ENCODE assay signal across 8 cellular contexts in the genomic region with DNA sequence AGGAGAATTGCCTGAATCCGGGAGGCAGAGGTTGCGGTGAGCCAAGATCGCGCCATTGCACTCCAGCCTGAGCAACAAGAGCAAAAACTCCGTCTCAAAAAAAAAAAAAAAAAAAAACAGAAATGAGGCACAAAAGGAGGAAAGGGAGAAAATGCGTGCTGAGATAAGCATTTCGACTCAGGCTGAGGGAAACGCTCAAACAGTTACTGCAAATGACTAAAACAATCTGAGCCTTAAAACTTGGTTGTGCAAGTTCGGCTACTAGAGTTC. TPM values are rescaled to one million over a fixed set of nuclear protein-coding genes. Genes with fewer than 3 reads are reported as not detected.
DNase-seq lines count a peak whose midpoint lies in the region; ATAC-seq and TF ChIP-seq lines count a peak whose summit lies in the region.
"Not testable (repeated sequence)": the region's sequence is repeated elsewhere in the genome, so short reads cannot be mapped to it uniquely, and the experiment has no call there.

No MANE protein-coding gene starts in this region.

- H3K27ac ChIP-seq in SJSA1 (peak overlapping the region; percentile 89), layer of hippocampus (ENCODE audit: low read depth, low read length) (peak overlapping the region; percentile 97), ovary (peak overlapping the region; percentile 98 to 99)

- peak overlapping the region; percentile 93 for H3K27ac Mint-ChIP-seq in activated naive CD8-positive, alpha-beta T cell treated with anti-CD3 and anti-CD28 coated beads for 36 hours
- peak overlapping the region; percentile 93 for H3K27ac Mint-ChIP-seq in type B pancreatic cell

- ATAC-seq in HG03378 (IDR thresholded peaks at IDR 0.05; ENCODE audit: unreplicated experiment) = peak; percentile 17

- 0 to 1% (median 0%) methylated on average over 9 of the region's 9 CpGs for WGBS in ovary, 3 donors

- H3K36me3 ChIP-seq in GM06990 (ENCODE audit: control insufficient read depth, insufficient read depth, low read length); SJSA1; ovary: not testable (repeated sequence)

- not testable (repeated sequence) for TF ChIP-seq POLR2A in ovary (IDR thresholded peaks at IDR 0.05)

- H3K4me3 ChIP-seq in GM06990 (replicated peaks; ENCODE audit: low read depth, low read length) = peak overlapping the region; percentile 88
- H3K4me3 ChIP-seq in SJSA1 = peak overlapping the region; percentile 79
- H3K4me3 ChIP-seq in epithelial cell of esophagus (ENCODE audit: low read length) = peak overlapping the region; percentile 65
- H3K4me3 ChIP-seq in ovary = peak overlapping the region; percentile 100

- H3K9me3 ChIP-seq in SJSA1 (replicated peaks); ovary: not testable (repeated sequence)

- H3K27me3 ChIP-seq in GM06990 (replicated peaks; ENCODE audit: control insufficient read depth, insufficient read depth, low read length); SJSA1 (replicated peaks); layer of hippocampus (ENCODE audit: control insufficient read depth, insufficient read depth, low read length); ovary: not testable (repeated sequence)

- not testable (repeated sequence) for H3K36me3 Mint-ChIP-seq in activated naive CD8-positive, alpha-beta T cell treated with anti-CD3 and anti-CD28 coated beads for 36 hours; type B pancreatic cell

- not testable (repeated sequence) for TF ChIP-seq EP300 in ovary (IDR thresholded peaks at IDR 0.05)

- DNase-seq in GM06990 (ENCODE audit: extremely low read depth, insufficient read length); SJSA1 (ENCODE audit: low read depth in 1 of 2, low spot score in 2 of 2); activated naive CD8-positive, alpha-beta T cell treated with anti-CD3 and anti-CD28 coated beads for 36 hours; epithelial cell of esophagus (ENCODE audit: low read depth); ovary; type B pancreatic cell (ENCODE audit: extremely low spot score, unreplicated experiment): not testable (repeated sequence)

- H3K4me3 Mint-ChIP-seq in activated naive CD8-positive, alpha-beta T cell treated with anti-CD3 and anti-CD28 coated beads for 36 hours = peak overlapping the region; percentile 92
- H3K4me3 Mint-ChIP-seq in type B pancreatic cell = peak overlapping the region; percentile 96

- not testable (repeated sequence) for H3K9me3 Mint-ChIP-seq in activated naive CD8-positive, alpha-beta T cell treated with anti-CD3 and anti-CD28 coated beads for 36 hours; type B pancreatic cell

- TF ChIP-seq CTCF in GM06990 (IDR thresholded peaks at IDR 0.05; ENCODE audit: insufficient read depth, low read length, poor library complexity, severe bottlenecking); epithelial cell of esophagus (IDR thresholded peaks at IDR 0.05; ENCODE audit: insufficient read depth, low read depth, low read length, missing control alignments); ovary (IDR thresholded peaks at IDR 0.05); type B pancreatic cell (conservative IDR thresholded peaks at IDR 0.05): not testable (repeated sequence)

- peaks cover 13% of the 10 kb centered on the region; the same call in 1 of the 2 replicates for H3K4me1 ChIP-seq in SJSA1 (replicated peaks)
- H3K4me1 ChIP-seq in ovary (ENCODE audit: insufficient read depth) = peaks cover 11% of the 10 kb centered on the region

- intact Hi-C loops in ovary (cut with DNase I) = loop anchor here in 1 of 4 donors (2.0 to 5.0 kb wide), 2 partner anchors 65 to 95 kb away; a partner anchor contains a TSS

- H3K4me1 Mint-ChIP-seq in activated naive CD8-positive, alpha-beta T cell treated with anti-CD3 and anti-CD28 coated beads for 36 hours = peaks cover 34% of the 10 kb centered on the region
- peaks cover 24% of the 10 kb centered on the region for H3K4me1 Mint-ChIP-seq in type B pancreatic cell (ENCODE audit: unreplicated experiment)

- H3K27me3 Mint-ChIP-seq in activated naive CD8-positive, alpha-beta T cell treated with anti-CD3 and anti-CD28 coated beads for 36 hours; type B pancreatic cell: not testable (repeated sequence)

RNA-seq across cellular contexts. Expression of a gene that starts 0.8 kb away (rescaled TPM):
- 18.6 and 36.6 TPM in 2 replicates for total RNA-seq in SJSA1 (2014; rRNA removed; shearing (Covaris generic))
- total RNA-seq in activated naive CD8-positive, alpha-beta T cell treated with anti-CD3 and anti-CD28 coated beads for 36 hours = 10 to 100 TPM in 1 of 2 experiments, 1 to 10 TPM in 1; 9.9 to 11.5 TPM
- total RNA-seq in ovary = 10 to 100 TPM; 17.8 to 52.4 (median 39.9) TPM
- polyA plus RNA-seq in ovary = 10 to 100 TPM; 15.5 to 21.3 TPM
- total RNA-seq in type B pancreatic cell (ENCODE audit: low replicate concordance) = 29.6 and 31.2 TPM in 2 replicates
